In the genomic region with DNA sequence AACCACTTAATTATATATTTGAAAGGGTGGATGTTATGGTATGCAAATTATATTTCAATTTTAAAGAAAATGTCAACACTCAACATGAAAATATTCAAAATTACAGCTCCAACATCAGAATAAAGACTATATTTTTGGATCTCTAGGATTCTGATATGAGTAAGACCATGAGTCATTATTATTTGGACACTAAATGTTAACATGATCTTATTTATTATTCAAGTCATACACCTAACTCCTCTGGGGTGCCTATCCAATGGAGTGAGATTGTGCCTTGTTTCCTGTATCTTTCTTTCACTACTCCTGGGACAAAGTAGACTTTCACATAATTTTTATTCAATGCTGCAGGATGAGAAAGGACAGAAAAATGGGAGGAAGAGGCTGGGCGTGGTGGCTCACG, we compare ENCODE assay signal across 23 cellular contexts.
DNase-seq lines count a peak whose midpoint lies in the region; ATAC-seq and TF ChIP-seq lines count a peak whose summit lies in the region.
"Had no signal": no experiment of that assay in that cellular context is flagged by ENCODE, and none has a peak within 500 bp of the region (broad histone marks: within the 10 kb centered on the region; RNA-seq: fewer than 3 reads in every experiment).

No MANE protein-coding gene starts in this region.

- TF ChIP-seq CTCF in fibroblast of villous mesenchyme (IDR thresholded peaks at IDR 0.05; ENCODE audit: insufficient read depth, low read depth, low read length) (no peak), GM10248 (IDR thresholded peaks at IDR 0.05; ENCODE audit: control extremely low read depth, extremely low read depth, low read depth, missing control alignments) (no peak)
- TF ChIP-seq CTCF in CD8-positive, alpha-beta T cell (IDR thresholded peaks at IDR 0.05), result no peak

- H3K4me3 Mint-ChIP-seq in CD8-positive, alpha-beta T cell, result no peak overlapping the region
- H3K4me3 Mint-ChIP-seq: activated CD4-positive, alpha-beta memory T cell treated with anti-CD3 and anti-CD28 coated beads, Interleukin-2, amount 10 ng/mL, durations not matched to agents 7 days and 5 days; neural crest cell had no signal

- H3K27ac Mint-ChIP-seq in CD8-positive, alpha-beta T cell, result no peak overlapping the region
- H3K27ac Mint-ChIP-seq: activated CD4-positive, alpha-beta memory T cell treated with anti-CD3 and anti-CD28 coated beads, Interleukin-2, amount 10 ng/mL, durations not matched to agents 7 days and 5 days had no signal

- CTCF ChIA-PET in CD8-positive, alpha-beta T cell (lab: Charles Lee), result no interaction called here
- CTCF ChIA-PET in GM10248 (lab: Yijun Ruan, JAX), result interaction anchor here (1.4 to 2.1 kb wide), 2 partner anchors 11 to 169 kb away, joined by 3 to 6 read pairs; no protein-coding TSS in a partner anchor

- peaks cover 3% of the 10 kb centered on the region for H3K27me3 Mint-ChIP-seq in CD8-positive, alpha-beta T cell (ENCODE audit: low read depth)

- DNase-seq in AG08396 (ENCODE audit: low spot score), result peak; percentile 16
- DNase-seq in EL, result peak; percentile 6
- peak; percentile 18 for DNase-seq in fibroblast of villous mesenchyme (ENCODE audit: low read depth)
- no peak for DNase-seq in CD8-positive, alpha-beta T cell
- no peak for DNase-seq in GM10248 (ENCODE audit: extremely low spot score)
- DNase-seq: activated CD4-positive, alpha-beta memory T cell treated with anti-CD3 and anti-CD28 coated beads, Interleukin-2, amount 10 ng/mL, durations not matched to agents 7 days and 5 days; activated CD4-positive, alpha-beta T cell treated with anti-CD3 and anti-CD28 coated beads for 1 hour; activated effector memory CD4-positive, alpha-beta T cell treated with Interleukin-2 at 50 U/mL for 16 hours; body of pancreas; foreskin melanocyte; left colon; mesenchymal stem cell; NCI-H1105 treated with DMSO at 0.1 percent for 48 hours; NCI-H1930; spleen; T-helper 2 cell; trophoblast cell had no signal

- H3K9me3 Mint-ChIP-seq in CD8-positive, alpha-beta T cell, result no peaks in the 10 kb centered on the region
- H3K9me3 Mint-ChIP-seq: activated CD4-positive, alpha-beta memory T cell treated with anti-CD3 and anti-CD28 coated beads, Interleukin-2, amount 10 ng/mL, durations not matched to agents 7 days and 5 days; neural crest cell had no signal

- H3K36me3 Mint-ChIP-seq in CD8-positive, alpha-beta T cell, result no peaks in the 10 kb centered on the region

- ATAC-seq in SK-N-SH treated with all-trans-retinoic acid at 6 μM for 48 hours, result peak; percentile 24; the same call in 1 of the 3 replicates
- ATAC-seq in HG03135 (IDR thresholded peaks at IDR 0.05; ENCODE audit: unreplicated experiment), result no peak
- no peak for ATAC-seq in CD8-positive, alpha-beta T cell
- ATAC-seq: body of pancreas, left colon had no signal

- no peak overlapping the region for H3K4me3 ChIP-seq in fibroblast of villous mesenchyme (ENCODE audit: low read depth, low read length)
- H3K4me3 ChIP-seq in CD8-positive, alpha-beta T cell (ENCODE audit: low read depth, low read length), result no peak overlapping the region
- H3K4me3 ChIP-seq: body of pancreas, hepatocyte, right atrium auricular region, spleen had no signal

- intact Hi-C loops in CD8-positive, alpha-beta T cell (cut with DNase I, micrococcal nuclease), result no loop called here

- no peaks in the 10 kb centered on the region for H3K36me3 ChIP-seq in CD8-positive, alpha-beta T cell (ENCODE audit: insufficient read depth, low read length)
- H3K36me3 ChIP-seq: right atrium auricular region, spleen had no signal

- H3K27me3 ChIP-seq in CD8-positive, alpha-beta T cell (ENCODE audit: insufficient read depth, low read length), result no peaks in the 10 kb centered on the region
- H3K27me3 ChIP-seq: body of pancreas, right atrium auricular region had no signal

- peaks cover 4% of the 10 kb centered on the region for H3K4me1 Mint-ChIP-seq in CD8-positive, alpha-beta T cell (ENCODE audit: low read depth)
- H3K4me1 Mint-ChIP-seq: neural crest cell had no signal

- POLR2A ChIA-PET in CD8-positive, alpha-beta T cell (lab: Charles Lee), result no interaction called here
- POLR2A ChIA-PET in GM10248 (lab: Yijun Ruan, JAX), result no interaction called here

- H3K27ac ChIP-seq in CD8-positive, alpha-beta T cell (ENCODE audit: low read depth, low read length), result no peak overlapping the region
- H3K27ac ChIP-seq: body of pancreas, hepatocyte, parathyroid adenoma, right atrium auricular region, spleen had no signal

- H3K4me1 ChIP-seq in CD8-positive, alpha-beta T cell (ENCODE audit: insufficient read depth, low read length), result no peaks in the 10 kb centered on the region
- H3K4me1 ChIP-seq: parathyroid adenoma, right atrium auricular region, spleen had no signal

- no peaks in the 10 kb centered on the region for H3K9me3 ChIP-seq in CD8-positive, alpha-beta T cell (ENCODE audit: low read length)
- H3K9me3 ChIP-seq: body of pancreas, right atrium auricular region, spleen had no signal

TF ChIP-seq in SK-N-SH treated with all-trans-retinoic acid at 6 μM for 48 hours, 23 proteins besides CTCF, POLR2A, EP300 and RAD21:
- TF ChIP-seq, protein P1, sequence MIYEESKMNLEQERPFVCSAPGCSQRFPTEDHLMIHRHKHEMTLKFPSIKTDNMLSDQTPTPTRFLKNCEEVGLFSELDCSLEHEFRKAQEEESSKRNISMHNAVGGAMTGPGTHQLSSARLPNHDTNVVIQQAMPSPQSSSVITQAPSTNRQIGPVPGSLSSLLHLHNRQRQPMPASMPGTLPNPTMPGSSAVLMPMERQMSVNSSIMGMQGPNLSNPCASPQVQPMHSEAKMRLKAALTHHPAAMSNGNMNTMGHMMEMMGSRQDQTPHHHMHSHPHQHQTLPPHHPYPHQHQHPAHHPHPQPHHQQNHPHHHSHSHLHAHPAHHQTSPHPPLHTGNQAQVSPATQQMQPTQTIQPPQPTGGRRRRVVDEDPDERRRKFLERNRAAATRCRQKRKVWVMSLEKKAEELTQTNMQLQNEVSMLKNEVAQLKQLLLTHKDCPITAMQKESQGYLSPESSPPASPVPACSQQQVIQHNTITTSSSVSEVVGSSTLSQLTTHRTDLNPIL (CRISPR knock-in tag; IDR thresholded peaks at IDR 0.05; ENCODE audit: low read depth), result no peak
- TF ChIP-seq RARB (CRISPR knock-in tag; IDR thresholded peaks at IDR 0.05), result no peak
- no peak for TF ChIP-seq ZFP3 (CRISPR knock-in tag; IDR thresholded peaks at IDR 0.05)
- no peak for TF ChIP-seq ZNF8 (CRISPR knock-in tag; IDR thresholded peaks at IDR 0.05)
- TF ChIP-seq, protein P2, sequence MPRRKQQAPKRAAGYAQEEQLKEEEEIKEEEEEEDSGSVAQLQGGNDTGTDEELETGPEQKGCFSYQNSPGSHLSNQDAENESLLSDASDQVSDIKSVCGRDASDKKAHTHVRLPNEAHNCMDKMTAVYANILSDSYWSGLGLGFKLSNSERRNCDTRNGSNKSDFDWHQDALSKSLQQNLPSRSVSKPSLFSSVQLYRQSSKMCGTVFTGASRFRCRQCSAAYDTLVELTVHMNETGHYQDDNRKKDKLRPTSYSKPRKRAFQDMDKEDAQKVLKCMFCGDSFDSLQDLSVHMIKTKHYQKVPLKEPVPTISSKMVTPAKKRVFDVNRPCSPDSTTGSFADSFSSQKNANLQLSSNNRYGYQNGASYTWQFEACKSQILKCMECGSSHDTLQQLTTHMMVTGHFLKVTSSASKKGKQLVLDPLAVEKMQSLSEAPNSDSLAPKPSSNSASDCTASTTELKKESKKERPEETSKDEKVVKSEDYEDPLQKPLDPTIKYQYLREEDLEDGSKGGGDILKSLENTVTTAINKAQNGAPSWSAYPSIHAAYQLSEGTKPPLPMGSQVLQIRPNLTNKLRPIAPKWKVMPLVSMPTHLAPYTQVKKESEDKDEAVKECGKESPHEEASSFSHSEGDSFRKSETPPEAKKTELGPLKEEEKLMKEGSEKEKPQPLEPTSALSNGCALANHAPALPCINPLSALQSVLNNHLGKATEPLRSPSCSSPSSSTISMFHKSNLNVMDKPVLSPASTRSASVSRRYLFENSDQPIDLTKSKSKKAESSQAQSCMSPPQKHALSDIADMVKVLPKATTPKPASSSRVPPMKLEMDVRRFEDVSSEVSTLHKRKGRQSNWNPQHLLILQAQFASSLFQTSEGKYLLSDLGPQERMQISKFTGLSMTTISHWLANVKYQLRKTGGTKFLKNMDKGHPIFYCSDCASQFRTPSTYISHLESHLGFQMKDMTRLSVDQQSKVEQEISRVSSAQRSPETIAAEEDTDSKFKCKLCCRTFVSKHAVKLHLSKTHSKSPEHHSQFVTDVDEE (CRISPR knock-in tag; IDR thresholded peaks at IDR 0.05), result no peak
- TF ChIP-seq ISL1 (CRISPR knock-in tag; IDR thresholded peaks at IDR 0.05), result no peak
- TF ChIP-seq PPARA (CRISPR knock-in tag; IDR thresholded peaks at IDR 0.05; ENCODE audit: borderline replicate concordance), result no peak
- no peak for TF ChIP-seq ZFP30 (CRISPR knock-in tag; IDR thresholded peaks at IDR 0.05)
- TF ChIP-seq ZNF565 (CRISPR knock-in tag; conservative IDR thresholded peaks at IDR 0.05; ENCODE audit: low read depth), result no peak
- no peak for TF ChIP-seq OSR1 (CRISPR knock-in tag; IDR thresholded peaks at IDR 0.05)
- no peak for TF ChIP-seq CSDC2 (CRISPR knock-in tag; IDR thresholded peaks at IDR 0.05)
- TF ChIP-seq ZNF70 (CRISPR knock-in tag; IDR thresholded peaks at IDR 0.05), result no peak
- no peak for TF ChIP-seq TOX (CRISPR knock-in tag; IDR thresholded peaks at IDR 0.05; ENCODE audit: borderline replicate concordance)
- TF ChIP-seq ARNTL (CRISPR knock-in tag; IDR thresholded peaks at IDR 0.05; ENCODE audit: borderline replicate concordance, low read depth), result no peak
- no peak for TF ChIP-seq ZC3H10 (CRISPR knock-in tag; IDR thresholded peaks at IDR 0.05)
- TF ChIP-seq, protein P3, sequence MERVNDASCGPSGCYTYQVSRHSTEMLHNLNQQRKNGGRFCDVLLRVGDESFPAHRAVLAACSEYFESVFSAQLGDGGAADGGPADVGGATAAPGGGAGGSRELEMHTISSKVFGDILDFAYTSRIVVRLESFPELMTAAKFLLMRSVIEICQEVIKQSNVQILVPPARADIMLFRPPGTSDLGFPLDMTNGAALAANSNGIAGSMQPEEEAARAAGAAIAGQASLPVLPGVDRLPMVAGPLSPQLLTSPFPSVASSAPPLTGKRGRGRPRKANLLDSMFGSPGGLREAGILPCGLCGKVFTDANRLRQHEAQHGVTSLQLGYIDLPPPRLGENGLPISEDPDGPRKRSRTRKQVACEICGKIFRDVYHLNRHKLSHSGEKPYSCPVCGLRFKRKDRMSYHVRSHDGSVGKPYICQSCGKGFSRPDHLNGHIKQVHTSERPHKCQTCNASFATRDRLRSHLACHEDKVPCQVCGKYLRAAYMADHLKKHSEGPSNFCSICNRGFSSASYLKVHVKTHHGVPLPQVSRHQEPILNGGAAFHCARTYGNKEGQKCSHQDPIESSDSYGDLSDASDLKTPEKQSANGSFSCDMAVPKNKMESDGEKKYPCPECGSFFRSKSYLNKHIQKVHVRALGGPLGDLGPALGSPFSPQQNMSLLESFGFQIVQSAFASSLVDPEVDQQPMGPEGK (CRISPR knock-in tag; IDR thresholded peaks at IDR 0.05; ENCODE audit: borderline replicate concordance), result no peak
- no peak for TF ChIP-seq BACH2 (CRISPR knock-in tag; IDR thresholded peaks at IDR 0.05; ENCODE audit: borderline replicate concordance)

Comparison
In these comparisons a context has a peak if more than half of its experiments do, and no peak if none do; other contexts are left out.
1. DNase-seq: peak in AG08396 (single experiment), EL (single experiment) and fibroblast of villous mesenchyme (single experiment); none in CD8-positive, alpha-beta T cell (0 of 7) and GM10248 (single experiment).